ENCODE assay signal across 27 cellular contexts in the genomic region with DNA sequence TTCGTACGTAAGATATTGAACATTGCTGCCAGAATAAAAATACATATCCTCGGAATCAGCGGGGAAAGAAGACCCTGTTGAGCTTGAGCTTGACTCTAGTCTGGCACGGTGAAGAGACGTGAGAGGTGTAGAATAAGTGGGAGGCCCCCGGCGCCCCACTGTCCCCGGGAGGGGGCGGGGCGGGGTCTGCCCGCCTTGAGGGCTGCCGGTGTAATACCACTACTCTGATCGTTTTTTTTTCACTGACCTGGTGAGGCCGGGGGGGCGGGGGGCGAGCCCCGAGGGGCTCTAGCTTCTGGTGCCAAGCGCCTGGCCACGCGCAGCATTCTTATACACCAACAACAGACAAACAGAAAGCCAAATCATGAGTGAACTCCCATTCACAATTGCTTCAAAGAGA.
"Had no signal": no experiment of that assay in that cellular context is flagged by ENCODE, and none has a peak within 500 bp of the region (broad histone marks: within the 10 kb centered on the region; RNA-seq: fewer than 3 reads in every experiment).

No MANE protein-coding gene starts in this region.

- DNase-seq: central memory CD4-positive, alpha-beta T cell; dorsolateral prefrontal cortex; effector CD4-positive, alpha-beta T cell; foreskin melanocyte; glutamatergic neuron; heart right ventricle; hippocampal formation; kidney glomerular epithelial cell; left colon; midbrain; naive thymus-derived CD8-positive, alpha-beta T cell; nephron progenitor cell; occipital lobe; ovary; posterior cingulate gyrus; psoas muscle; right cardiac atrium; sigmoid colon; stimulated activated CD4-positive, alpha-beta T cell treated with anti-CD3 and anti-CD28 coated beads, Interleukin-2, amount 100 ng/mL, for 24 hours; stimulated activated CD4-positive, alpha-beta T cell treated with anti-CD3 and anti-CD28 coated beads, Interleukin-4, amount 100 ng/mL, for 24 hours; stimulated activated naive CD4-positive, alpha-beta T cell treated with Interleukin-2 at 50 U/mL for 16 hours; stomach; uterus had no signal

- H3K4me1 ChIP-seq: heart right ventricle, psoas muscle, stomach, tibial nerve, upper lobe of left lung, uterus had no signal

- H3K4me3 ChIP-seq: dorsolateral prefrontal cortex, heart right ventricle, lung, ovary, psoas muscle, sigmoid colon, stomach, thoracic aorta, tibial nerve, upper lobe of left lung, uterus had no signal

- H3K27me3 ChIP-seq: dorsolateral prefrontal cortex, heart right ventricle, ovary, sigmoid colon, stomach, tibial nerve, upper lobe of left lung, uterus had no signal

- H3K36me3 ChIP-seq: heart right ventricle, ovary, sigmoid colon, stomach, thoracic aorta, tibial nerve, upper lobe of left lung, uterus had no signal

- H3K27ac ChIP-seq: dorsolateral prefrontal cortex, heart right ventricle, ovary, psoas muscle, sigmoid colon, stomach, thoracic aorta, tibial nerve, upper lobe of left lung, uterus had no signal

- H3K9me3 ChIP-seq: ovary, psoas muscle, sigmoid colon, thoracic aorta, uterus had no signal
